Comparison of ENCODE assay signal across 13 cellular contexts in the genomic region with DNA sequence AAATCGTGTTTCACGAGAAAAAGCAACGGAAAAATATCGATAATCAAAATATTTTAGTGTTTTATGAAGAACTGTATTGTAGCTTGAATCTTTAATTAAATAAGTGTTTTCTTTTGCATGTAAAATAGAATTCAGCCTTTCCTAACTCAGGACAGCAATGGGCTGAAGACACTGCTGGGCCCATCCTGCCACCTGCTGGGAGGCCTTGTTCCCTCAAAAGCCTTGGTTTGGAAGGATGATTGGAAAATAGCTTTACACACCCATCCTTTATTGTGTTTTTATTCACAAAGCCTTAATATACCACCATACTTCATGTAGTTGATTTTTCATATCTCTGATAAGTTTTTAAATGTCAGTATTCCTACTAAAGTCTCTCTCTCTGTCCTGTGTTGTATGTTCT. TPM values are rescaled to one million over a fixed set of nuclear protein-coding genes. Genes with fewer than 3 reads are reported as not detected.
"Had no signal": no experiment of that assay in that cellular context is flagged by ENCODE, and none has a peak within 500 bp of the region (broad histone marks: within the 10 kb centered on the region; RNA-seq: fewer than 3 reads in every experiment).

No MANE protein-coding gene starts in this region.

RNA-seq across cellular contexts. Expression of a gene that starts 43.5 kb away (rescaled TPM):
- total RNA-seq: activated CD4-positive, alpha-beta T cell treated with anti-CD3 and anti-CD28 coated beads, Interleukin-2, amount 10 ng/mL, durations not matched to agents 24 days and 14 days; activated CD8-positive, alpha-beta memory T cell treated with anti-CD3 and anti-CD28 coated beads for 36 hours; activated CD8-positive, alpha-beta T cell treated with anti-CD3 and anti-CD28 coated beads for 36 hours; activated T-cell treated with anti-CD3 and anti-CD28 coated beads, Interleukin-2, amount 50 U/mL, for 72 hours; activated T-helper 17 cell treated with anti-CD3 and anti-CD28 coated beads, Interleukin-2, amount 50 U/mL, for 72 hours; aorta; cerebellum; NCI-H460; Peyer's patch; Right ventricle myocardium inferior; SK-MEL-5; T-helper 1 cell treated with Interleukin-12 subunit alpha and Interleukin-12 subunit beta and Interleukin-4 antibody, amounts not matched to agents 30 ng/mL and 1 ng/mL, for 36 hours; T-helper 2 cell treated with Interferon-gamma antibody and Interleukin-4, amounts not matched to agents 100 ng/mL and 5 ng/mL, for 36 hours had no signal
- polyA plus RNA-seq: aorta had no signal
